ENCODE assay signal across 1 cellular context in genomic region chr11:66976048-66976467, GRCh38.
TF ChIP-seq lines count a peak whose summit lies in the region.

No MANE protein-coding gene starts in this region.

TF ChIP-seq in HepG2, 621 proteins besides CTCF, POLR2A, EP300 and RAD21 (continues in another document):
- no peak for TF ChIP-seq NFIC (IDR thresholded peaks at IDR 0.05; ENCODE audit: low read length)
- TF ChIP-seq NPAS2 (CRISPR knock-in tag; IDR thresholded peaks at IDR 0.05; ENCODE audit: borderline replicate concordance): no peak
- TF ChIP-seq ZNF292 (CRISPR knock-in tag; IDR thresholded peaks at IDR 0.05; ENCODE audit: borderline replicate concordance, low read depth): no peak
- no peak for TF ChIP-seq HOXA7 (CRISPR knock-in tag; IDR thresholded peaks at IDR 0.05)
- TF ChIP-seq ZNF687 (CRISPR knock-in tag; IDR thresholded peaks at IDR 0.05): peak; percentile 75
- 0 out of 2 replicates have a peak, but pooled peaks have one; percentile 56 for TF ChIP-seq ZFYVE20 (CRISPR knock-in tag; IDR thresholded peaks at IDR 0.05; ENCODE audit: borderline replicate concordance, low read depth)
- no peak for TF ChIP-seq PRDM15 (CRISPR knock-in tag; IDR thresholded peaks at IDR 0.05)
- no peak for TF ChIP-seq MAF1 (CRISPR knock-in tag; IDR thresholded peaks at IDR 0.05; ENCODE audit: borderline replicate concordance)
- TF ChIP-seq PATZ1 (CRISPR knock-in tag; IDR thresholded peaks at IDR 0.05): 0 out of 2 replicates have a peak, but pooled peaks have one; percentile 16
- no peak for TF ChIP-seq ZNF501 (CRISPR knock-in tag; IDR thresholded peaks at IDR 0.05)
- no peak for TF ChIP-seq SCMH1 (CRISPR knock-in tag; IDR thresholded peaks at IDR 0.05; ENCODE audit: borderline replicate concordance)
- TF ChIP-seq ZNF607 (CRISPR knock-in tag; IDR thresholded peaks at IDR 0.05; ENCODE audit: borderline replicate concordance): no peak
- no peak for TF ChIP-seq ZNF761 (CRISPR knock-in tag; conservative IDR thresholded peaks at IDR 0.05)
- no peak for TF ChIP-seq TRIM22 (IDR thresholded peaks at IDR 0.05)
- no peak for TF ChIP-seq ZNF569 (CRISPR knock-in tag; IDR thresholded peaks at IDR 0.05; ENCODE audit: borderline replicate concordance)
- no peak for TF ChIP-seq ZNF784 (CRISPR knock-in tag; IDR thresholded peaks at IDR 0.05; ENCODE audit: borderline replicate concordance)
- no peak for TF ChIP-seq MTA1 (CRISPR knock-in tag; IDR thresholded peaks at IDR 0.05; ENCODE audit: borderline replicate concordance)
- TF ChIP-seq ESRRA (CRISPR knock-in tag; IDR thresholded peaks at IDR 0.05; ENCODE audit: low read depth): no peak
- no peak for TF ChIP-seq BHLHE40 (IDR thresholded peaks at IDR 0.05; ENCODE audit: low read length)
- TF ChIP-seq FOXP4 (CRISPR knock-in tag; IDR thresholded peaks at IDR 0.05): no peak
- TF ChIP-seq ARNT2 (CRISPR knock-in tag; IDR thresholded peaks at IDR 0.05; ENCODE audit: low read depth): peak; percentile 53; the same call in 1 of the 2 replicates
- TF ChIP-seq ZNF549 (CRISPR knock-in tag; IDR thresholded peaks at IDR 0.05): no peak
- no peak for TF ChIP-seq ZFP1 (CRISPR knock-in tag; IDR thresholded peaks at IDR 0.05)
- no peak for TF ChIP-seq ZBTB37 (CRISPR knock-in tag; IDR thresholded peaks at IDR 0.05)
- TF ChIP-seq ZNF205 (CRISPR knock-in tag; IDR thresholded peaks at IDR 0.05): no peak
- TF ChIP-seq AHR (CRISPR knock-in tag; IDR thresholded peaks at IDR 0.05): peak; percentile 46; the same call in 1 of the 2 replicates
- TF ChIP-seq SP4 (CRISPR knock-in tag; IDR thresholded peaks at IDR 0.05): no peak
- no peak for TF ChIP-seq NFYC (CRISPR knock-in tag; IDR thresholded peaks at IDR 0.05)
- TF ChIP-seq HMG20A (CRISPR knock-in tag; IDR thresholded peaks at IDR 0.05; ENCODE audit: borderline replicate concordance): no peak
- no peak for TF ChIP-seq FUBP1 (CRISPR knock-in tag; IDR thresholded peaks at IDR 0.05; ENCODE audit: borderline replicate concordance)
- TF ChIP-seq ZNF878 (CRISPR knock-in tag; IDR thresholded peaks at IDR 0.05): no peak
- no peak for TF ChIP-seq NR3C1 (CRISPR knock-in tag; IDR thresholded peaks at IDR 0.05)
- 0 out of 2 replicates have a peak, but pooled peaks have one; percentile 21 for TF ChIP-seq ZNF510 (CRISPR knock-in tag; IDR thresholded peaks at IDR 0.05; ENCODE audit: low read depth)
- TF ChIP-seq ZNF552 (CRISPR knock-in tag; IDR thresholded peaks at IDR 0.05; ENCODE audit: borderline replicate concordance): no peak
- TF ChIP-seq HOXA9 (CRISPR knock-in tag; IDR thresholded peaks at IDR 0.05; ENCODE audit: borderline replicate concordance): no peak
- TF ChIP-seq GPN1 (CRISPR knock-in tag; IDR thresholded peaks at IDR 0.05; ENCODE audit: borderline replicate concordance): no peak
- no peak for TF ChIP-seq ZNF513 (CRISPR knock-in tag; conservative IDR thresholded peaks at IDR 0.05)
- TF ChIP-seq HDAC1 (CRISPR knock-in tag; IDR thresholded peaks at IDR 0.05): no peak
- no peak for TF ChIP-seq TOPORS (CRISPR knock-in tag; IDR thresholded peaks at IDR 0.05)
- TF ChIP-seq ZBTB21 (CRISPR knock-in tag; IDR thresholded peaks at IDR 0.05): no peak
- TF ChIP-seq ZBTB7B (CRISPR knock-in tag; IDR thresholded peaks at IDR 0.05): peak; percentile 7; the same call in 1 of the 2 replicates
- no peak for TF ChIP-seq WIZ (CRISPR knock-in tag; IDR thresholded peaks at IDR 0.05)
- TF ChIP-seq ATF7-NPFF (CRISPR knock-in tag; IDR thresholded peaks at IDR 0.05; ENCODE audit: low read depth): 0 out of 2 replicates have a peak, but pooled peaks have one; percentile 27
